ENCODE assay signal across 8 cellular contexts in the genomic region with DNA sequence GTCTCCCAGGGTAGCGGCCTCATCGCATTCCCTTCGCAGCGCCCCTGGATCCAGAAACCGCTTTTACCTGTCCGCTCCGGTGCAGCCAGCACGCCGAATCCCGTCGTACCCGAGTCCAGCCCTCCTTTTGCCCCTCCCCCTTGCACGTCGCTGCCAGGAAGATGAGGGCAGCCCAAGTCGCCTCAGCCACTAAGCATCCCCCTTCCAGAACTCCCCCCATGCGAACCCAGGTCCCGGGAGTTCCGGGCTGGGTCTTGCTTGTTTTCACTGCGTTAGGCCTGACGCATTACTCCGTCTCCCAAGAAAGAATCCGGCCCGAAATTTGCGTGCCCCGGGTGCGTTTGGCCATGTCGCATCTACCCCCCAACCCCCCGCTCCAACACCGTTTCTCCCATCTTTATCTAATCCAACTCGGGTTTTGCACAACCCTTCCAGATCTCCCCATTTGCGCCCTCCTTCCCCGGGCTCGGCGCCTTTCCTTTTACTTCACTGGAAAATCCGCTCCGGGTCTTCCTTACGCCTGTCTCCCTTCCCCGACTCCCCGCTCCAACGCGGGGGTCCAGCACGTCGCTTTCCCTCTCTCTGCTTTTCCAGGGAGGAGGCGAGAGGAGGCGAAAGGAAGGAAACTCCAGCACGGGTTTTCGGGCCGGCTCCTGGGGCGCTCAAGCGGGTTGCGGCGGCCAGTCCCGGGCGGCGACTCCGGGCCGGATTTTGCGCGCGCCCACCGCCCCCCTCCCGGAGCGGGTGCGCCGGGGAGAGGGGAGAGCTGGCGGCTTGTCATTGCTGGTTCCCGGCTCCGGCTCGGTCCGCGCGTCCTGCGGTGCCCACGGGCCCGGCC.
DNase-seq lines count a peak whose midpoint lies in the region; ATAC-seq and TF ChIP-seq lines count a peak whose summit lies in the region.
"Not testable (repeated sequence)": the region's sequence is repeated elsewhere in the genome, so short reads cannot be mapped to it uniquely, and the experiment has no call there.

No MANE protein-coding gene starts in this region.

- peak in 3 of 4 donors; percentile 32 to 51 (median 37) for TF ChIP-seq POLR2A in upper lobe of left lung (IDR thresholded peaks at IDR 0.05)

- peak overlapping the region; percentile 92 for H3K9ac ChIP-seq in HUES6 (ENCODE audit: low read length)
- H3K9ac ChIP-seq in iPS-18a (ENCODE audit: low read length), result peak overlapping the region; percentile 84

- not testable (repeated sequence) for TF ChIP-seq EP300 in upper lobe of left lung (IDR thresholded peaks at IDR 0.05)

- 0 to 1% methylated on average over 39 to 49 of the region's 75 CpGs for WGBS in upper lobe of left lung, 2 donors

- H3K27ac ChIP-seq in HUES6 (ENCODE audit: low read depth, low read length), result peak overlapping the region; percentile 92; the same call in 1 of the 2 replicates
- peak overlapping the region; percentile 82 for H3K27ac ChIP-seq in iPS-18a (ENCODE audit: low read length)
- peak overlapping the region; percentile 29 to 86 (median 71) for H3K27ac ChIP-seq in upper lobe of left lung

- peak; percentile 92 for ATAC-seq in upper lobe of left lung (ENCODE audit: low FRiP score in 2 of 2)

- H3K9me3 ChIP-seq in HUES6 (ENCODE audit: control insufficient read depth, insufficient read depth, low read depth, low read length); iPS-18a (ENCODE audit: control insufficient read depth, low read depth, low read length); upper lobe of left lung: not testable (repeated sequence)

- H3K36me3 ChIP-seq in HUES6 (ENCODE audit: control insufficient read depth, insufficient read depth, low read length); iPS-18a (ENCODE audit: control insufficient read depth, low read depth, low read length); upper lobe of left lung: not testable (repeated sequence)

- peaks cover 20% of the 10 kb centered on the region for H3K4me1 ChIP-seq in HUES6 (ENCODE audit: control insufficient read depth, insufficient read depth, low read length)
- not testable (repeated sequence) for H3K4me1 ChIP-seq in iPS-18a (ENCODE audit: control insufficient read depth, low read depth, low read length)
- peaks cover 3 to 51% (median 28%) of the 10 kb centered on the region in 4 donors for H3K4me1 ChIP-seq in upper lobe of left lung

- not testable (repeated sequence) for H3K27me3 ChIP-seq in HUES6 (ENCODE audit: control insufficient read depth, insufficient read depth, low read length); iPS-18a (ENCODE audit: control insufficient read depth, insufficient read depth, low read length); upper lobe of left lung

- peak overlapping the region; percentile 83 for H3K4me3 ChIP-seq in HUES6 (ENCODE audit: low read depth, low read length)
- H3K4me3 ChIP-seq in iPS-18a (ENCODE audit: low read length), result peak overlapping the region; percentile 84
- peak overlapping the region; percentile 55 to 94 (median 83) for H3K4me3 ChIP-seq in upper lobe of left lung

- not testable (repeated sequence) for TF ChIP-seq CTCF in GM10266 (IDR thresholded peaks at IDR 0.05; ENCODE audit: control insufficient read depth, insufficient read depth, low read depth, missing control alignments); upper lobe of left lung (IDR thresholded peaks at IDR 0.05)

- peak; percentile 74 for DNase-seq in GM10266 (ENCODE audit: extremely low spot score)
- peak; percentile 93 for DNase-seq in NCI-H82 treated with DMSO at 0.1 percent for 48 hours (lab: John Stamatoyannopoulos, UW; ENCODE audit: unreplicated experiment)
- DNase-seq in activated CD4-positive, alpha-beta T cell treated with anti-CD3 and anti-CD28 coated beads for 48 hours, result peak; percentile 72
- peak; percentile 96 for DNase-seq in cerebellar cortex (ENCODE audit: low spot score)
- peak; percentile 93 for DNase-seq in putamen (ENCODE audit: low spot score)
- peak; percentile 80 to 96 for DNase-seq in upper lobe of left lung

Comparison
In these comparisons a context has a peak if more than half of its experiments do, and no peak if none do; other contexts are left out.
1. Peak in every context shown above with its lines: DNase-seq, ATAC-seq, H3K4me3 ChIP-seq and H3K27ac ChIP-seq.